12 cellular contexts compared by ENCODE assay signal in the genomic region with DNA sequence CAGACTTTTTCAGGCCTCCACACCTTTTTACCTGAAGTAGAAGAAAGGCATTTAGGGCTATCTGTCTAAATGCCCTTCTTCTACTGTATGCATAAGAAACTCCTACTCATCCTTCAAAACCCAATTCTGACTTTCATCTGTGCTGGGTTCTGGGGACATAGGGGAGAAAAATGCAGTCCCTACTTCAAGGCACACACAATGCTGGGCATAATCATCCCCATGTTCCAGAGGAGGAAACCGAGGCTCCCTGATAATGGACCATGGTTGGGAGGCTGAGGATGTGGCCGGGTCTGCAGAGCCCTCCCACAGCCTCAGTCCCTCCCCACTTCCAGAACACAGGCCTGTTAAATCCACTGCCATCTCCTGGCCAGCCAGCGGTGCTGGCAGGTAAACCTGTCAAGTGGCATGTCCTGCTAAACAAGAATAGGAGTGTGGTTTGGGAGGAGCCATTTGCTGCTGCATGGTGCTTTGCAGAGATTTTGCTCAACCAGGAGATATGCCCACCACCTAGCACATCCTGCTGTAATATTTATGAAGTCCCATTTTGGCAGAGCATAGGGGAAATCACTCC. TPM values are rescaled to one million over a fixed set of nuclear protein-coding genes. Genes with fewer than 3 reads are reported as not detected.
DNase-seq lines count a peak whose midpoint lies in the region; ATAC-seq and TF ChIP-seq lines count a peak whose summit lies in the region.
"Had no signal": no experiment of that assay in that cellular context is flagged by ENCODE, and none has a peak within 500 bp of the region (broad histone marks: within the 10 kb centered on the region; RNA-seq: fewer than 3 reads in every experiment).

No MANE protein-coding gene starts in this region.

- peak; percentile 11 for TF ChIP-seq CTCF in RWPE2 (IDR thresholded peaks at IDR 0.05; ENCODE audit: poor library complexity, severe bottlenecking)
- no peak for TF ChIP-seq CTCF in CD8-positive, alpha-beta T cell (IDR thresholded peaks at IDR 0.05)

- peaks cover 13% of the 10 kb centered on the region for H3K27me3 Mint-ChIP-seq in CD8-positive, alpha-beta T cell (ENCODE audit: low read depth)

- POLR2A ChIA-PET in CD8-positive, alpha-beta T cell (lab: Charles Lee), result no interaction called here

- H3K27me3 ChIP-seq in RWPE2 (ENCODE audit: insufficient read depth, poor library complexity, severe bottlenecking), result no peaks in the 10 kb centered on the region
- no peaks in the 10 kb centered on the region for H3K27me3 ChIP-seq in CD8-positive, alpha-beta T cell (ENCODE audit: insufficient read depth, low read length)

- ATAC-seq in RWPE2 (ENCODE audit: low read depth) (peak; percentile 45; the same call in 2 of the 3 replicates), left lobe of liver (peak; percentile 42), GM21619 (IDR thresholded peaks at IDR 0.05; ENCODE audit: unreplicated experiment) (no peak), HG02884 (IDR thresholded peaks at IDR 0.05; ENCODE audit: unreplicated experiment) (no peak)
- no peak for ATAC-seq in CD8-positive, alpha-beta T cell
- ATAC-seq: activated T-cell treated with anti-CD3 and anti-CD28 coated beads, Interleukin-2, amount 50 U/mL, for 72 hours had no signal

- H3K4me3 Mint-ChIP-seq in CD8-positive, alpha-beta T cell, result no peak overlapping the region
- H3K4me3 Mint-ChIP-seq: activated T-cell treated with anti-CD3 and anti-CD28 coated beads, Interleukin-2, amount 50 U/mL, for 72 hours; nephron progenitor cell had no signal

- no peak overlapping the region for H3K4me3 ChIP-seq in RWPE2 (ENCODE audit: severe bottlenecking)
- no peak overlapping the region for H3K4me3 ChIP-seq in CD8-positive, alpha-beta T cell (ENCODE audit: low read depth, low read length)

- peak; percentile 4 for DNase-seq in DMS79 (lab: John Stamatoyannopoulos, UW)
- peak; percentile 24 for DNase-seq in NCI-H1105 (lab: John Stamatoyannopoulos, UW)
- peak; percentile 39 for DNase-seq in RWPE2 (ENCODE audit: low spot score)
- DNase-seq in left lobe of liver (ENCODE audit: low spot score), result no peak
- DNase-seq in foreskin melanocyte, result no peak
- no peak for DNase-seq in CD8-positive, alpha-beta T cell
- DNase-seq: activated CD4-positive, alpha-beta T cell treated with anti-CD3 and anti-CD28 coated beads for 48 hours; activated T-cell treated with anti-CD3 and anti-CD28 coated beads, Interleukin-2, amount 50 U/mL, for 72 hours; nephron progenitor cell; small intestine had no signal

- H3K27ac Mint-ChIP-seq in CD8-positive, alpha-beta T cell, result no peak overlapping the region
- H3K27ac Mint-ChIP-seq: activated T-cell treated with anti-CD3 and anti-CD28 coated beads, Interleukin-2, amount 50 U/mL, for 72 hours; nephron progenitor cell had no signal

- CTCF ChIA-PET in CD8-positive, alpha-beta T cell (lab: Charles Lee), result no interaction called here

- no peaks in the 10 kb centered on the region for H3K36me3 Mint-ChIP-seq in CD8-positive, alpha-beta T cell

- H3K27ac ChIP-seq in RWPE2 (ENCODE audit: poor library complexity, severe bottlenecking), result no peak overlapping the region
- no peak overlapping the region for H3K27ac ChIP-seq in CD8-positive, alpha-beta T cell (ENCODE audit: low read depth, low read length)

- H3K36me3 ChIP-seq in RWPE2 (ENCODE audit: low read depth), result no peaks in the 10 kb centered on the region
- no peaks in the 10 kb centered on the region for H3K36me3 ChIP-seq in CD8-positive, alpha-beta T cell (ENCODE audit: insufficient read depth, low read length)

- no peaks in the 10 kb centered on the region for H3K4me1 ChIP-seq in RWPE2 (ENCODE audit: insufficient read depth, poor library complexity, severe bottlenecking)
- H3K4me1 ChIP-seq in CD8-positive, alpha-beta T cell (ENCODE audit: insufficient read depth, low read length), result no peaks in the 10 kb centered on the region

- H3K9me3 Mint-ChIP-seq in CD8-positive, alpha-beta T cell, result no peaks in the 10 kb centered on the region
- H3K9me3 Mint-ChIP-seq: activated T-cell treated with anti-CD3 and anti-CD28 coated beads, Interleukin-2, amount 50 U/mL, for 72 hours; nephron progenitor cell had no signal

- H3K4me1 Mint-ChIP-seq in CD8-positive, alpha-beta T cell (ENCODE audit: low read depth), result no peaks in the 10 kb centered on the region

- intact Hi-C loops in CD8-positive, alpha-beta T cell (cut with DNase I, micrococcal nuclease), result no loop called here

- no peaks in the 10 kb centered on the region for H3K9me3 ChIP-seq in RWPE2 (ENCODE audit: severe bottlenecking)
- no peaks in the 10 kb centered on the region for H3K9me3 ChIP-seq in CD8-positive, alpha-beta T cell (ENCODE audit: low read length)

RNA-seq across cellular contexts. Expression of a gene that starts 32.0 kb away (rescaled TPM):
- total RNA-seq in left lobe of liver, result 0.58 TPM
- not detected for total RNA-seq in CD8-positive, alpha-beta T cell
- total RNA-seq: activated T-cell treated with anti-CD3 and anti-CD28 coated beads, Interleukin-2, amount 50 U/mL, for 72 hours had no signal

Comparison
In these comparisons a context has a peak if more than half of its experiments do, and no peak if none do; other contexts are left out.
1. DNase-seq: peak in DMS79 (single experiment), NCI-H1105 (single experiment) and RWPE2 (single experiment); none in left lobe of liver (single experiment), foreskin melanocyte (single experiment) and CD8-positive, alpha-beta T cell (0 of 7).
2. ATAC-seq: peak in RWPE2 (single experiment) and left lobe of liver (single experiment); none in GM21619 (single experiment), HG02884 (single experiment) and CD8-positive, alpha-beta T cell (single experiment).